1 cellular context compared by ENCODE assay signal in genomic region chr6:144095134-144096002, GRCh38.
TF ChIP-seq lines count a peak whose summit lies in the region.

SF3B5 (minus strand) TSS chr6:144095573; CDS start chr6:144095497, 76 bp downstream.

TF ChIP-seq in HepG2, 621 proteins besides CTCF, POLR2A, EP300 and RAD21 (continued from another document and continues in another):
- no peak for TF ChIP-seq KIAA2018 (CRISPR knock-in tag; IDR thresholded peaks at IDR 0.05; ENCODE audit: borderline replicate concordance)
- TF ChIP-seq ZNF160 (CRISPR knock-in tag; IDR thresholded peaks at IDR 0.05): peak; percentile 43; the same call in 1 of the 2 replicates
- TF ChIP-seq POGZ (CRISPR knock-in tag; IDR thresholded peaks at IDR 0.05): peak; percentile 100
- no peak for TF ChIP-seq SETDB1 (CRISPR knock-in tag; IDR thresholded peaks at IDR 0.05; ENCODE audit: borderline replicate concordance)
- peak; percentile 99 for TF ChIP-seq HDAC1 (CRISPR knock-in tag; IDR thresholded peaks at IDR 0.05)
- TF ChIP-seq KMT2B (CRISPR knock-in tag; IDR thresholded peaks at IDR 0.05): peak; percentile 100
- TF ChIP-seq RFXANK (CRISPR knock-in tag; IDR thresholded peaks at IDR 0.05): peak; percentile 96
- peak; percentile 89 for TF ChIP-seq ETV6 (CRISPR knock-in tag; conservative IDR thresholded peaks at IDR 0.05)
- TF ChIP-seq ZNF562 (CRISPR knock-in tag; IDR thresholded peaks at IDR 0.05; ENCODE audit: borderline replicate concordance): no peak
- TF ChIP-seq DZIP1 (CRISPR knock-in tag; IDR thresholded peaks at IDR 0.05): no peak
- TF ChIP-seq ZFP36L2 (CRISPR knock-in tag; IDR thresholded peaks at IDR 0.05): no peak
- TF ChIP-seq SP140L (CRISPR knock-in tag; IDR thresholded peaks at IDR 0.05; ENCODE audit: borderline replicate concordance): no peak; the same call in 1 of the 2 replicates
- TF ChIP-seq FOXP4 (CRISPR knock-in tag; IDR thresholded peaks at IDR 0.05): peak; percentile 94
- no peak for TF ChIP-seq PBX2 (CRISPR knock-in tag; IDR thresholded peaks at IDR 0.05)
- 0 out of 2 replicates have a peak, but pooled peaks have one; percentile 27 for TF ChIP-seq ZNF431 (CRISPR knock-in tag; IDR thresholded peaks at IDR 0.05; ENCODE audit: borderline replicate concordance, low read depth)
- TF ChIP-seq MLX (CRISPR knock-in tag; IDR thresholded peaks at IDR 0.05): 0 out of 2 replicates have a peak, but pooled peaks have one; percentile 62
- 0 out of 2 replicates have a peak, but pooled peaks have one; percentile 57 for TF ChIP-seq ZNF710 (CRISPR knock-in tag; IDR thresholded peaks at IDR 0.05; ENCODE audit: borderline replicate concordance)
- peak; percentile 78 for TF ChIP-seq GATAD2A (CRISPR knock-in tag; IDR thresholded peaks at IDR 0.05)
- TF ChIP-seq ZNF552 (CRISPR knock-in tag; IDR thresholded peaks at IDR 0.05; ENCODE audit: borderline replicate concordance): peak; percentile 87; the same call in 1 of the 2 replicates
- peak; percentile 87; the same call in 1 of the 2 replicates for TF ChIP-seq ZSCAN21 (CRISPR knock-in tag; IDR thresholded peaks at IDR 0.05; ENCODE audit: borderline replicate concordance)
- TF ChIP-seq ZBTB43 (CRISPR knock-in tag; conservative IDR thresholded peaks at IDR 0.05): 0 out of 2 replicates have a peak, but pooled peaks have one; percentile 18
- no peak for TF ChIP-seq ZBTB34 (CRISPR knock-in tag; IDR thresholded peaks at IDR 0.05)
- no peak; the same call in none of the 2 replicates for TF ChIP-seq ZNF224 (CRISPR knock-in tag; IDR thresholded peaks at IDR 0.05)
- peak; percentile 84; the same call in 1 of the 2 replicates for TF ChIP-seq KDM5B (CRISPR knock-in tag; IDR thresholded peaks at IDR 0.05; ENCODE audit: borderline replicate concordance)
- peak; percentile 98 for TF ChIP-seq ZBTB21 (CRISPR knock-in tag; IDR thresholded peaks at IDR 0.05)
- TF ChIP-seq DBP (CRISPR knock-in tag; IDR thresholded peaks at IDR 0.05; ENCODE audit: not compliant biosample characterization): no peak
- TF ChIP-seq THAP9 (CRISPR knock-in tag; IDR thresholded peaks at IDR 0.05; ENCODE audit: borderline replicate concordance): peak; percentile 99
- no peak for TF ChIP-seq PHB2 (IDR thresholded peaks at IDR 0.05; ENCODE audit: partially characterized antibody)
- no peak for TF ChIP-seq ZNF282 (IDR thresholded peaks at IDR 0.05; ENCODE audit: partially characterized antibody)
- peak; percentile 78 for TF ChIP-seq RBFOX2 (IDR thresholded peaks at IDR 0.05; ENCODE audit: low read depth, low read length)
